26 cellular contexts compared by ENCODE assay signal in the genomic region with DNA sequence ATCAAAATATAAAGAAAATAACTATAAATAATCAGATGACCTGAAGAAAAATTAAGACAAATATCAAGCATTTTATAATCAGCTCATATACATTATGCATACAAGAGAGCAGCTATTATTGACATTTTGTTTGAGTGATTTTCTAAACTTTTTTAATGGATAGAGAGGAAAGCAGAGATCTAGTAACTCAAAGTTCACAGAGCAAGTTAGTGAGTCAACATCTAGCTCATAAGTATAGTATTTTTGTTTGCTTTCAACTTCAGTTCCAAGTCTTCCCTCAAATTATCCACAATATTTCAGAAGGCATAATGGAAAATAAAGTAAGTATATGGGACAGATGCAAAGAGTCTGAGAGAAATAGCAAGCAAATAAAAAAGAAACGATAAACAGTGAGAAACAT.
DNase-seq lines count a peak whose midpoint lies in the region; ATAC-seq and TF ChIP-seq lines count a peak whose summit lies in the region.
"Had no signal": no experiment of that assay in that cellular context is flagged by ENCODE, and none has a peak within 500 bp of the region (broad histone marks: within the 10 kb centered on the region; RNA-seq: fewer than 3 reads in every experiment).

No MANE protein-coding gene starts in this region.

- peak; percentile 16 for DNase-seq in GM23248
- peak; percentile 24 for DNase-seq in HCEC 1CT
- peak; percentile 57 for DNase-seq in PC-3
- peak; percentile 12 for DNase-seq in fibroblast of peridontal ligament (ENCODE audit: extremely low read depth)
- no peak for DNase-seq in ascending aorta (ENCODE audit: low spot score in 2 of 2)
- no peak for DNase-seq in superior temporal gyrus (ENCODE audit: extremely low spot score)
- no peak for DNase-seq in endodermal cell
- DNase-seq in SIG-M5 treated with dmso at 0.1 percent for 504 hours (lab: John Stamatoyannopoulos, UW; ENCODE audit: unreplicated experiment), result no peak
- DNase-seq: 8988T; ACHN; BE2C; C1 segment of cervical spinal cord; CD4-positive, alpha-beta memory T cell; CD4-positive, CD25-positive, alpha-beta regulatory T cell; CD8-positive, alpha-beta memory T cell; COR-L47; DMS 273 treated with DMSO at 0.1 percent for 48 hours; DMS153; DMS53; DMS79; DND-41; EL; GDM1 had no signal

- H4K20me1 ChIP-seq in GM23248 (ENCODE audit: insufficient read depth) (no peaks in the 10 kb centered on the region), PC-3 (ENCODE audit: low read length) (no peaks in the 10 kb centered on the region)
- H4K20me1 ChIP-seq: BLaER1 had no signal

- H3K9ac ChIP-seq in GM23248 (no peak overlapping the region), PC-3 (ENCODE audit: low read length) (no peak overlapping the region), endodermal cell (ENCODE audit: extremely low read depth, low read length, poor library complexity, severe bottlenecking) (no peak overlapping the region)
- H3K9ac ChIP-seq: BLaER1 had no signal

- ATAC-seq in PC-3, result peak; percentile 91
- ATAC-seq: GM12878 had no signal

- no peaks in the 10 kb centered on the region for H3K9me3 Mint-ChIP-seq in endodermal cell

- no peaks in the 10 kb centered on the region for H3K27me3 ChIP-seq in GM23248 (replicated peaks; ENCODE audit: insufficient read depth)
- H3K27me3 ChIP-seq in PC-3 (ENCODE audit: low read length), result no peaks in the 10 kb centered on the region
- H3K27me3 ChIP-seq in ascending aorta, result no peaks in the 10 kb centered on the region
- no peaks in the 10 kb centered on the region for H3K27me3 ChIP-seq in endodermal cell (ENCODE audit: control insufficient read depth, insufficient read depth, low read length, poor library complexity, severe bottlenecking)
- H3K27me3 ChIP-seq: BE2C, BLaER1 had no signal

- no peak overlapping the region for H3K27ac Mint-ChIP-seq in endodermal cell
- H3K27ac Mint-ChIP-seq: CD14-positive monocyte; CD4-positive, alpha-beta memory T cell; CD4-positive, CD25-positive, alpha-beta regulatory T cell; CD8-positive, alpha-beta memory T cell had no signal

- peaks cover 6% of the 10 kb centered on the region; the same call in 1 of the 2 replicates for H3K4me1 ChIP-seq in GM23248 (ENCODE audit: insufficient read depth)
- peaks cover 13% of the 10 kb centered on the region for H3K4me1 ChIP-seq in PC-3 (ENCODE audit: insufficient read depth, low read length)
- H3K4me1 ChIP-seq in ascending aorta, result no peaks in the 10 kb centered on the region
- no peaks in the 10 kb centered on the region for H3K4me1 ChIP-seq in endodermal cell (ENCODE audit: control insufficient read depth, insufficient read depth, low read length)
- H3K4me1 ChIP-seq: BLaER1 had no signal

- H3F3A ChIP-seq in GM23248 (ENCODE audit: insufficient read depth), result no peaks in the 10 kb centered on the region
- H3F3A ChIP-seq in PC-3 (ENCODE audit: low read length, unreplicated experiment), result no peaks in the 10 kb centered on the region

- WGBS in GM23248 (ENCODE audit: low coverage in 1 of 2, low lambda C conversion rate in 2 of 2, missing lambda C conversion rate in 2 of 2), 2 experiments, result 69 to 81% methylated on average over 1 of the region's 1 CpG
- WGBS in endodermal cell (ENCODE audit: insufficient coverage in 1 of 2, insufficient read length in 1 of 2), 2 experiments, result 93 to 94% methylated on average over 1 of the region's 1 CpG

- CTCF ChIA-PET in PC-3 (lab: Charles Lee), result interaction anchor here (0.5 to 1.0 kb wide), 2 partner anchors 12 to 469 kb away, joined by 3 to 5 read pairs; no protein-coding TSS in a partner anchor

- no peaks in the 10 kb centered on the region for H3K36me3 Mint-ChIP-seq in endodermal cell (ENCODE audit: low read depth)
- H3K36me3 Mint-ChIP-seq: CD14-positive monocyte; CD4-positive, alpha-beta memory T cell; CD4-positive, CD25-positive, alpha-beta regulatory T cell; CD8-positive, alpha-beta memory T cell had no signal

- H3K79me2 ChIP-seq in GM23248 (ENCODE audit: insufficient read depth), result no peaks in the 10 kb centered on the region
- no peaks in the 10 kb centered on the region for H3K79me2 ChIP-seq in PC-3 (ENCODE audit: low read length)

- no TSS peak for BruUV-seq in PC-3 (replicated peaks; lab: Mats Ljungman, UMichigan)

- H3K9me3 ChIP-seq in GM23248 (ENCODE audit: low read depth) (no peaks in the 10 kb centered on the region), PC-3 (ENCODE audit: low read length) (no peaks in the 10 kb centered on the region), ascending aorta (no peaks in the 10 kb centered on the region), endodermal cell (ENCODE audit: control insufficient read depth, low read length) (no peaks in the 10 kb centered on the region)
- H3K9me3 ChIP-seq: BE2C, BLaER1 had no signal

- H3K4me3 ChIP-seq in GM23248 (no peak overlapping the region), PC-3 (ENCODE audit: low read length) (no peak overlapping the region), ascending aorta (no peak overlapping the region), endodermal cell (ENCODE audit: low read length) (no peak overlapping the region)
- H3K4me3 ChIP-seq: BLaER1, GM12878 had no signal

- POLR2A ChIA-PET in PC-3 (lab: Charles Lee; ENCODE audit: unreplicated experiment), result interaction anchor here (0.7 kb wide), 1 partner anchor 11 kb away, joined by 8 read pairs; no protein-coding TSS in a partner anchor

- H3K27me3 Mint-ChIP-seq in endodermal cell (ENCODE audit: insufficient read depth), result peaks cover 5% of the 10 kb centered on the region
- H3K27me3 Mint-ChIP-seq: CD4-positive, alpha-beta memory T cell; CD4-positive, CD25-positive, alpha-beta regulatory T cell had no signal

- H2AFZ ChIP-seq in GM23248 (no peak overlapping the region), PC-3 (ENCODE audit: low read length) (no peak overlapping the region)

- H3K27ac ChIP-seq in GM23248, result no peak overlapping the region
- H3K27ac ChIP-seq in PC-3 (ENCODE audit: low read length), result no peak overlapping the region
- no peak overlapping the region for H3K27ac ChIP-seq in ascending aorta
- H3K27ac ChIP-seq in endodermal cell (ENCODE audit: low read depth, low read length), result no peak overlapping the region
- H3K27ac ChIP-seq: BLaER1 had no signal

- H3K4me2 ChIP-seq in GM23248 (ENCODE audit: unreplicated experiment) (no peak overlapping the region), PC-3 (ENCODE audit: low read length) (peak overlapping the region; percentile 17)
- H3K4me2 ChIP-seq: BLaER1 had no signal

- H3K36me3 ChIP-seq in GM23248 (ENCODE audit: low read depth) (no peaks in the 10 kb centered on the region), PC-3 (ENCODE audit: low read depth, low read length) (no peaks in the 10 kb centered on the region), ascending aorta (no peaks in the 10 kb centered on the region), endodermal cell (ENCODE audit: control insufficient read depth, insufficient read depth, low read length) (no peaks in the 10 kb centered on the region)
- H3K36me3 ChIP-seq: BE2C, BLaER1 had no signal

- H3K4me1 Mint-ChIP-seq in endodermal cell, result no peaks in the 10 kb centered on the region
- H3K4me1 Mint-ChIP-seq: CD14-positive monocyte; CD4-positive, alpha-beta memory T cell; CD4-positive, CD25-positive, alpha-beta regulatory T cell; CD8-positive, alpha-beta memory T cell had no signal

- H3K4me3 Mint-ChIP-seq in endodermal cell, result no peak overlapping the region
- H3K4me3 Mint-ChIP-seq: CD14-positive monocyte; CD4-positive, alpha-beta memory T cell; CD4-positive, CD25-positive, alpha-beta regulatory T cell; CD8-positive, alpha-beta memory T cell had no signal

- H3K9me2 ChIP-seq in GM23248 (ENCODE audit: insufficient read depth), result no peaks in the 10 kb centered on the region
- 0 out of 2 replicates have a peak, but pooled peaks cover 3% of the 10 kb centered on the region for H3K9me2 ChIP-seq in PC-3 (replicated peaks; ENCODE audit: low read length)

- intact Hi-C loops in PC-3 (cut with micrococcal nuclease), result loop anchor here (10.0 kb wide), 1 partner anchor 272 kb away; no protein-coding TSS in a partner anchor
- intact Hi-C loops in ascending aorta (cut with DNase I), result no loop called here

- TF ChIP-seq CTCF in PC-3 (conservative IDR thresholded peaks at IDR 0.05; ENCODE audit: low read depth, low read length) (no peak), ascending aorta (IDR thresholded peaks at IDR 0.05) (no peak), endodermal cell (conservative IDR thresholded peaks at IDR 0.05) (no peak)

- in situ Hi-C loops in GM23248 (cut with MboI), result no loop called here

Comparison
In these comparisons a context has a peak if more than half of its experiments do, and no peak if none do; other contexts are left out.
1. DNase-seq: peak in GM23248 (single experiment), HCEC 1CT (single experiment), PC-3 (single experiment) and fibroblast of peridontal ligament (single experiment); none in ascending aorta (0 of 2), superior temporal gyrus (single experiment), endodermal cell (single experiment) and SIG-M5 treated with dmso at 0.1 percent for 504 hours (single experiment).